Comparison of ENCODE assay signal across 11 cellular contexts in genomic region chr9:84123648-84124406, GRCh38.
A peak's percentile ranks its signal among the peaks of the same experiment; 100 is the strongest.
DNase-seq lines count a peak whose midpoint lies in the region; ATAC-seq, FAIRE-seq and TF ChIP-seq lines count a peak whose summit lies in the region.
"Had no signal": no experiment of that assay in that cellular context is flagged by ENCODE, and none has a peak within 500 bp of the region (broad histone marks: within the 10 kb centered on the region; RNA-seq: fewer than 3 reads in every experiment).

No MANE protein-coding gene starts in this region.

- TF ChIP-seq CTCF in natural killer cell (IDR thresholded peaks at IDR 0.05): no peak

- H3K36me3 Mint-ChIP-seq in activated naive CD4-positive, alpha-beta T cell treated with anti-CD3 and anti-CD28 coated beads, Interleukin-2, amount 10 ng/mL, durations not matched to agents 7 days and 5 days: no peaks in the 10 kb centered on the region
- no peaks in the 10 kb centered on the region for H3K36me3 Mint-ChIP-seq in natural killer cell
- H3K36me3 Mint-ChIP-seq: stimulated activated memory B cell treated with anti-CD40 and anti-IgM and Interleukin-4, amounts not matched to agents 10 μg/mL and 1 μg/mL and 100 μg/mL, for 72 hours had no signal

- H3K9me3 Mint-ChIP-seq in activated naive CD4-positive, alpha-beta T cell treated with anti-CD3 and anti-CD28 coated beads, Interleukin-2, amount 10 ng/mL, durations not matched to agents 7 days and 5 days: peaks cover 2% of the 10 kb centered on the region
- H3K9me3 Mint-ChIP-seq in natural killer cell: no peaks in the 10 kb centered on the region
- H3K9me3 Mint-ChIP-seq: stimulated activated memory B cell treated with anti-CD40 and anti-IgM and Interleukin-4, amounts not matched to agents 10 μg/mL and 1 μg/mL and 100 μg/mL, for 72 hours had no signal

- CTCF ChIA-PET in activated naive CD4-positive, alpha-beta T cell treated with anti-CD3 and anti-CD28 coated beads, Interleukin-2, amount 10 ng/mL, durations not matched to agents 7 days and 5 days (lab: Charles Lee): no interaction called here

- ATAC-seq in GM19468 (IDR thresholded peaks at IDR 0.05; ENCODE audit: extremely low read depth, unreplicated experiment) (peak; percentile 89), HG02973 (IDR thresholded peaks at IDR 0.05; ENCODE audit: unreplicated experiment) (peak; percentile 86), natural killer cell (no peak)
- ATAC-seq in stimulated activated naive CD8-positive, alpha-beta T cell treated with anti-CD3 and anti-CD28 coated beads, Interleukin-15, Interleukin-2, amounts not matched to agents 100 U/mL and 50 U/mL, for 24 hours: no peak
- ATAC-seq: stimulated activated memory B cell treated with anti-CD40 and anti-IgM and Interleukin-4, amounts not matched to agents 10 μg/mL and 1 μg/mL and 100 μg/mL, for 72 hours had no signal

- H3K4me1 Mint-ChIP-seq in activated naive CD4-positive, alpha-beta T cell treated with anti-CD3 and anti-CD28 coated beads, Interleukin-2, amount 10 ng/mL, durations not matched to agents 7 days and 5 days: no peaks in the 10 kb centered on the region
- H3K4me1 Mint-ChIP-seq in natural killer cell: no peaks in the 10 kb centered on the region
- H3K4me1 Mint-ChIP-seq: stimulated activated memory B cell treated with anti-CD40 and anti-IgM and Interleukin-4, amounts not matched to agents 10 μg/mL and 1 μg/mL and 100 μg/mL, for 72 hours had no signal

- H3K4me3 Mint-ChIP-seq in activated naive CD4-positive, alpha-beta T cell treated with anti-CD3 and anti-CD28 coated beads, Interleukin-2, amount 10 ng/mL, durations not matched to agents 7 days and 5 days: no peak overlapping the region
- no peak overlapping the region for H3K4me3 Mint-ChIP-seq in natural killer cell
- H3K4me3 Mint-ChIP-seq: stimulated activated memory B cell treated with anti-CD40 and anti-IgM and Interleukin-4, amounts not matched to agents 10 μg/mL and 1 μg/mL and 100 μg/mL, for 72 hours had no signal

- H3K27me3 Mint-ChIP-seq in activated naive CD4-positive, alpha-beta T cell treated with anti-CD3 and anti-CD28 coated beads, Interleukin-2, amount 10 ng/mL, durations not matched to agents 7 days and 5 days: peaks cover 20% of the 10 kb centered on the region
- peaks cover 17 to 18% of the 10 kb centered on the region in 2 donors for H3K27me3 Mint-ChIP-seq in natural killer cell (ENCODE audit: low read depth in 2 of 2)

- DNase-seq in GM18507 (ENCODE audit: extremely low spot score, insufficient read length, low read depth): no peak
- peak; percentile 7 for DNase-seq in NCI-H526 treated with DMSO at 0.1 percent for 48 hours (lab: John Stamatoyannopoulos, UW)
- no peak for DNase-seq in activated naive CD4-positive, alpha-beta T cell treated with anti-CD3 and anti-CD28 coated beads, Interleukin-2, amount 10 ng/mL, durations not matched to agents 7 days and 5 days
- no peak for DNase-seq in stimulated activated naive CD8-positive, alpha-beta T cell treated with anti-CD3 and anti-CD28 coated beads, Interleukin-15, Interleukin-2, amounts not matched to agents 100 U/mL and 50 U/mL, for 24 hours
- no peak for DNase-seq in natural killer cell
- DNase-seq in NCI-H1930 (lab: John Stamatoyannopoulos, UW): no peak
- DNase-seq: midbrain had no signal

- peak; percentile 68 for FAIRE-seq in GM18507 (lab: Jason Lieb, UNC)
- FAIRE-seq: HTR-8/SVneo had no signal

- intact Hi-C loops in natural killer cell (cut with micrococcal nuclease): loop anchor here (10.0 kb wide), 1 partner anchor 49 kb away; no protein-coding TSS in a partner anchor

- H3K27ac Mint-ChIP-seq in activated naive CD4-positive, alpha-beta T cell treated with anti-CD3 and anti-CD28 coated beads, Interleukin-2, amount 10 ng/mL, durations not matched to agents 7 days and 5 days: no peak overlapping the region
- no peak overlapping the region for H3K27ac Mint-ChIP-seq in natural killer cell
- H3K27ac Mint-ChIP-seq: stimulated activated memory B cell treated with anti-CD40 and anti-IgM and Interleukin-4, amounts not matched to agents 10 μg/mL and 1 μg/mL and 100 μg/mL, for 72 hours had no signal

Comparison
In these comparisons a context has a peak if more than half of its experiments do, and no peak if none do; other contexts are left out.
1. ATAC-seq: peak in GM19468 (single experiment) and HG02973 (single experiment); none in stimulated activated naive CD8-positive, alpha-beta T cell treated with anti-CD3 and anti-CD28 coated beads, Interleukin-15, Interleukin-2, amounts not matched to agents 100 U/mL and 50 U/mL, for 24 hours (single experiment) and natural killer cell (0 of 3).